Comparison of ENCODE assay signal across 1 cellular context in the genomic region with DNA sequence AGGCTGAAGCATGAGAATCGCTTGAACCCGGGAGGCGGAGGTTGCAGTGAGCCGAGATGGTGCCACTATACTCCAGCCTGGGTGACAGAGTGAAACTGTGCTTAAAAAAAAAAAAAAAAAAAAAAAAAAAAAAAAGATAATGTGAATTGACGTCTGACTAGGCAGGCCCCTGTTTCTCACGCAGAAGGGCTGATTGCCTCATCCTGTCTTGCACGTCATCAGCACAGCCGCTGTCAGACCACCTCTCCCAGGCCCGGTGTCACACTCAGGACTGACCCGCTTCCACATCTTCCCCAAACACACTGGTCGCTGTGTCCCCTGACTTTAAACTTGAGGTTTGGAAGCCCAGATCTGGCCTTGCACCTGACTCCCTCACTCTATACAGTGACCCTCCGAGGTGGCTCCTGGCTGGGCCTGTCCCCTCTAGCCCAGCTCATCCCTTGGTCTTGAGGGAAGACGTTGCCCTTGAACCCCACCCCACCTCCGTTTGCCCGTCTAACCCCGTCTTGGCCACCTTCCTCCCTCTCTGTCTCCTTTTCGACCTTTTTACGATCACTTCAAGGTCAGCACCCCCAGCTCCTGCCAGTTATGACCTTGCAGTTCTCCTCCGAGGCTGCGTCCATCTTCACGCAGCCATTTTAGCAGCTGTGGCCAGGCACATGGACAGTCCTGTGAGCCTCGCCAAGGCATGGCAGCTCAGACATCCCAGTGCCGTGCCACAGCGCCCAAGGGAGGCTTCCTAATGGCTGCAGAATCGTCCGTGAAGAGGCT.
TF ChIP-seq lines count a peak whose summit lies in the region.

No MANE protein-coding gene starts in this region.

TF ChIP-seq in K562, 482 proteins besides CTCF, POLR2A, EP300 and RAD21 (continued from another document):
- TF ChIP-seq MLLT1 (IDR thresholded peaks at IDR 0.05) (peak in 1 of 2 experiments; percentile 41; a peak in 1 of 4 replicates), ATF6 (CRISPR knock-in tag; IDR thresholded peaks at IDR 0.05) (no peak), ZNF408 (CRISPR knock-in tag; IDR thresholded peaks at IDR 0.05; ENCODE audit: low read depth) (no peak), KHSRP (IDR thresholded peaks at IDR 0.05) (no peak), TARDBP (IDR thresholded peaks at IDR 0.05) (no peak), DPF2 (IDR thresholded peaks at IDR 0.05) (no peak), ZNF644 (tag; IDR thresholded peaks at IDR 0.05; ENCODE audit: low read depth) (0 out of 2 replicates have a peak, but pooled peaks have one; percentile 32), ZNF384 (IDR thresholded peaks at IDR 0.05; ENCODE audit: low read depth, low read length) (peak; percentile 86), ZNF175 (CRISPR knock-in tag; IDR thresholded peaks at IDR 0.05; ENCODE audit: low read depth) (peak; percentile 80; the same call in 1 of the 2 replicates), HSF4 (CRISPR knock-in tag; IDR thresholded peaks at IDR 0.05; ENCODE audit: borderline replicate concordance) (0 out of 2 replicates have a peak, but pooled peaks have one; percentile 33)
- TF ChIP-seq, protein P1, sequence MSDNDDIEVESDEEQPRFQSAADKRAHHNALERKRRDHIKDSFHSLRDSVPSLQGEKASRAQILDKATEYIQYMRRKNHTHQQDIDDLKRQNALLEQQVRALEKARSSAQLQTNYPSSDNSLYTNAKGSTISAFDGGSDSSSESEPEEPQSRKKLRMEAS (CRISPR knock-in tag; IDR thresholded peaks at IDR 0.05): peak; percentile 64
- TF ChIP-seq, protein P2, sequence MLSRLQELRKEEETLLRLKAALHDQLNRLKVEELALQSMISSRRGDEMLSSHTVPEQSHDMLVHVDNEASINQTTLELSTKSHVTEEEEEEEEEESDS (CRISPR knock-in tag; IDR thresholded peaks at IDR 0.05): no peak
TF ChIP-seq in K562: peak in this region for 30.
